ENCODE assay signal across 17 cellular contexts in genomic region chr19:30649149-30649548, GRCh38.
"Had no signal": no experiment of that assay in that cellular context is flagged by ENCODE, and none has a peak within 500 bp of the region (broad histone marks: within the 10 kb centered on the region; RNA-seq: fewer than 3 reads in every experiment).

No MANE protein-coding gene starts in this region.

- ATAC-seq: esophagus mucosa; heart right ventricle; naive thymus-derived CD4-positive, alpha-beta T cell; right cardiac atrium; upper lobe of right lung had no signal

- DNase-seq: dermis blood vessel endothelial cell; effector CD4-positive, alpha-beta T cell; heart right ventricle; kidney glomerular epithelial cell; mammary epithelial cell; naive thymus-derived CD4-positive, alpha-beta T cell; ovary; right cardiac atrium; small intestine; stimulated activated CD4-positive, alpha-beta T cell treated with anti-CD3 and anti-CD28 coated beads, Interleukin-12 subunit alpha, Interleukin-12 subunit beta, amount 100 ng/mL, for 4 hours; stimulated activated naive CD4-positive, alpha-beta T cell; stomach; tibial artery; upper lobe of right lung had no signal

- H3K4me3 ChIP-seq: heart right ventricle, ovary, stomach, tibial artery, upper lobe of right lung, vagina had no signal

- H3K27me3 ChIP-seq: ovary, vagina had no signal

- H3K4me1 ChIP-seq: heart right ventricle, tibial artery, upper lobe of right lung, vagina had no signal

- H3K27ac ChIP-seq: heart right ventricle, ovary, stomach, tibial artery, upper lobe of right lung, vagina had no signal

- FAIRE-seq: frontal cortex, small intestine had no signal

- H3K9me3 ChIP-seq: heart right ventricle, ovary, stomach, tibial artery, upper lobe of right lung, vagina had no signal

- H3K36me3 ChIP-seq: heart right ventricle, ovary, stomach, tibial artery, upper lobe of right lung, vagina had no signal
